8 cellular contexts compared by ENCODE assay signal in the genomic region with DNA sequence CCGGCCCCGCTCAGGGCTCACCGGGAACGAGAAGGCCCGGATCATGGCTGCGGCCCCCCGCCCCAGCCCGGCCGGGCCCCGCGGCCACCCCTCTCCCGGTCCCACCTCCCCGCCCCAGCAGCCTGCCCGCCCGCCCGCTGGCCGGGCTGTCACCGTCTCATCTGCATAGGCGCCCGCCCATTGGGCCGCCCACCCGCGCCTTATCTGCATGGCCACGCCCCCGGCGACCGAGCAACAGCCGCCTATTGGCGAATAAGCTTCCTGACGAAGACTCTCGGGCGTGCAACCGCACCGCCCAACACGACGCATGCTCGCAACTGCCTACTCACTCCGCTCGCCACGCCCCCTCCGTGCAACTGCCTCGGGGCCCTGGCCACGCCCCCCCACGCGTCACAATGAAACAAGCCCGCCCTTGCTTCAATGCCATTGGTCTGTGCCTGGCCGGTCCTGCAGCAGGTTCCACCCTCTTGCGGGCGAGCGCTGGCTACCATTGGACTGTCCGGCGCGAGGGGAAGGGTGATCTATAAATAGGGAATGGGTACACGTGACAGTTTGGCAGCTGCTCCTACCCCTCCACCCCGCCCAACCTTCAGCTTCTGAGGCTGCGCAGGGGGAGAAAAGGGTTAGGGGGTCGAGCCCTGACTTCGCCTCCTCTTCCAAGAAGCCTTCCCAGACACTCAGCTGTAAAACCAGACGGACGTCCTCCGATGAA. TPM values are rescaled to one million over a fixed set of nuclear protein-coding genes. Genes with fewer than 3 reads are reported as not detected.
DNase-seq lines count a peak whose midpoint lies in the region; ATAC-seq, FAIRE-seq and TF ChIP-seq lines count a peak whose summit lies in the region.

A gene with protein sequence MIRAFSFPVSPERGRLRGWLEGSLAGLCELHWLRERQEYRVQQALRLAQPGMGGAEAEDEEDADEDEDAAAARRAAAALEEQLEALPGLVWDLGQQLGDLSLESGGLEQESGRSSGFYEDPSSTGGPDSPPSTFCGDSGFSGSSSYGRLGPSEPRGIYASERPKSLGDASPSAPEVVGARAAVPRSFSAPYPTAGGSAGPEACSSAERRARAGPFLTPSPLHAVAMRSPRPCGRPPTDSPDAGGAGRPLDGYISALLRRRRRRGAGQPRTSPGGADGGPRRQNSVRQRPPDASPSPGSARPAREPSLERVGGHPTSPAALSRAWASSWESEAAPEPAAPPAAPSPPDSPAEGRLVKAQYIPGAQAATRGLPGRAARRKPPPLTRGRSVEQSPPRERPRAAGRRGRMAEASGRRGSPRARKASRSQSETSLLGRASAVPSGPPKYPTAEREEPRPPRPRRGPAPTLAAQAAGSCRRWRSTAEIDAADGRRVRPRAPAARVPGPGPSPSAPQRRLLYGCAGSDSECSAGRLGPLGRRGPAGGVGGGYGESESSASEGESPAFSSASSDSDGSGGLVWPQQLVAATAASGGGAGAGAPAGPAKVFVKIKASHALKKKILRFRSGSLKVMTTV (minus strand): TSS at position 163 of the 712 bp plus-strand sequence. CDS start 118 bp downstream, at position 45.

- no peaks in the 10 kb centered on the region for H3K36me3 Mint-ChIP-seq in T-helper 2 cell treated with Interferon-gamma antibody and Interleukin-4, amounts not matched to agents 5 μg/mL and 100 μg/mL, for 36 hours (ENCODE audit: low read depth)
- H3K36me3 Mint-ChIP-seq in astrocyte (ENCODE audit: low read depth, unreplicated experiment) = peaks cover 3% of the 10 kb centered on the region
- H3K36me3 Mint-ChIP-seq in progenitor cell of endocrine pancreas (ENCODE audit: insufficient read depth) = no peaks in the 10 kb centered on the region

- H2AFZ ChIP-seq in astrocyte (ENCODE audit: low read depth, low read length) = peak within 1 kb of the TSS; percentile 79

- H3K27ac ChIP-seq in astrocyte (ENCODE audit: low read depth, low read length) (peak within 1 kb of the TSS; percentile 58), right atrium auricular region (peak within 1 kb of the TSS; percentile 88 to 90), upper lobe of right lung (peak within 1 kb of the TSS; percentile 56)

- H3K9ac ChIP-seq in astrocyte (ENCODE audit: low read length) = peak within 1 kb of the TSS; percentile 71

- intact Hi-C loops in upper lobe of right lung (cut with DNase I) = loop anchor here (5.0 kb wide), 1 partner anchor 49 kb away; no protein-coding TSS in a partner anchor

- peak within 1 kb of the TSS; percentile 75 for H3K4me3 Mint-ChIP-seq in T-helper 2 cell treated with Interferon-gamma antibody and Interleukin-4, amounts not matched to agents 5 μg/mL and 100 μg/mL, for 36 hours
- peak within 1 kb of the TSS; percentile 95 for H3K4me3 Mint-ChIP-seq in astrocyte (ENCODE audit: unreplicated experiment)
- peak within 1 kb of the TSS; percentile 68 for H3K4me3 Mint-ChIP-seq in progenitor cell of endocrine pancreas (ENCODE audit: low read depth)

- H3K4me2 ChIP-seq in astrocyte (ENCODE audit: low read length) = peak within 1 kb of the TSS; percentile 94

- H3K36me3 ChIP-seq in astrocyte (ENCODE audit: insufficient read depth, low read length) (no peaks in the 10 kb centered on the region), right atrium auricular region (no peaks in the 10 kb centered on the region), upper lobe of right lung (no peaks in the 10 kb centered on the region)

- H3K4me3 ChIP-seq in astrocyte (ENCODE audit: insufficient read depth, low read depth, low read length) (peak within 1 kb of the TSS; percentile 65), right atrium auricular region (peak within 1 kb of the TSS; percentile 67 to 84), upper lobe of right lung (peak within 1 kb of the TSS; percentile 57)

- peaks cover 30% of the 10 kb centered on the region for H3K27me3 Mint-ChIP-seq in T-helper 2 cell treated with Interferon-gamma antibody and Interleukin-4, amounts not matched to agents 5 μg/mL and 100 μg/mL, for 36 hours (ENCODE audit: low read depth)
- H3K27me3 Mint-ChIP-seq in astrocyte (ENCODE audit: low read depth, unreplicated experiment) = peaks cover 5% of the 10 kb centered on the region
- H3K27me3 Mint-ChIP-seq in progenitor cell of endocrine pancreas = peaks cover 35% of the 10 kb centered on the region

- no peaks in the 10 kb centered on the region for H3K27me3 ChIP-seq in astrocyte (ENCODE audit: insufficient read depth, low read length)
- no peaks in the 10 kb centered on the region for H3K27me3 ChIP-seq in right atrium auricular region
- H3K27me3 ChIP-seq in upper lobe of right lung = peaks cover 30% of the 10 kb centered on the region

- peak within 1 kb of the TSS; percentile 89 for H3K27ac Mint-ChIP-seq in T-helper 2 cell treated with Interferon-gamma antibody and Interleukin-4, amounts not matched to agents 5 μg/mL and 100 μg/mL, for 36 hours
- H3K27ac Mint-ChIP-seq in astrocyte (ENCODE audit: unreplicated experiment) = peak within 1 kb of the TSS; percentile 81
- peak within 1 kb of the TSS; percentile 93 for H3K27ac Mint-ChIP-seq in progenitor cell of endocrine pancreas

- peaks cover 27% of the 10 kb centered on the region for H3K4me1 ChIP-seq in astrocyte (ENCODE audit: insufficient read depth, low read length)
- H3K4me1 ChIP-seq in right atrium auricular region = peaks cover 0 to 33% of the 10 kb centered on the region in 2 donors
- peaks cover 21% of the 10 kb centered on the region for H3K4me1 ChIP-seq in upper lobe of right lung

- peaks cover 17% of the 10 kb centered on the region for H3K4me1 Mint-ChIP-seq in T-helper 2 cell treated with Interferon-gamma antibody and Interleukin-4, amounts not matched to agents 5 μg/mL and 100 μg/mL, for 36 hours (ENCODE audit: low read depth)
- peaks cover 16% of the 10 kb centered on the region for H3K4me1 Mint-ChIP-seq in astrocyte (ENCODE audit: low read depth, unreplicated experiment)
- H3K4me1 Mint-ChIP-seq in progenitor cell of endocrine pancreas (ENCODE audit: low read depth) = peaks cover 5% of the 10 kb centered on the region

- H3K9me3 ChIP-seq in astrocyte (ENCODE audit: insufficient read depth, low read depth, low read length) = no peaks in the 10 kb centered on the region
- no peaks in the 10 kb centered on the region for H3K9me3 ChIP-seq in right atrium auricular region
- H3K9me3 ChIP-seq in upper lobe of right lung = no peaks in the 10 kb centered on the region

- no peaks in the 10 kb centered on the region for H3K9me3 Mint-ChIP-seq in T-helper 2 cell treated with Interferon-gamma antibody and Interleukin-4, amounts not matched to agents 5 μg/mL and 100 μg/mL, for 36 hours
- no peaks in the 10 kb centered on the region for H3K9me3 Mint-ChIP-seq in astrocyte (ENCODE audit: unreplicated experiment)
- H3K9me3 Mint-ChIP-seq in progenitor cell of endocrine pancreas (ENCODE audit: low read depth) = no peaks in the 10 kb centered on the region

- ATAC-seq in GM18498 (IDR thresholded peaks at IDR 0.05; ENCODE audit: unreplicated experiment) (peak; percentile 93), HG02970 (IDR thresholded peaks at IDR 0.05; ENCODE audit: low FRiP score, unreplicated experiment) (peak; percentile 93), upper lobe of right lung (peak; percentile 97)

- TF ChIP-seq CTCF in astrocyte (IDR thresholded peaks at IDR 0.05; ENCODE audit: insufficient read depth, low read depth, low read length) (no peak), right atrium auricular region (IDR thresholded peaks at IDR 0.05) (no peak), progenitor cell of endocrine pancreas (IDR thresholded peaks at IDR 0.05; ENCODE audit: unreplicated experiment) (no peak), upper lobe of right lung (IDR thresholded peaks at IDR 0.05) (no peak)

- peak; percentile 98 for DNase-seq in NCI-H187 treated with DMSO at 0.1 percent for 48 hours (lab: John Stamatoyannopoulos, UW)
- peak; percentile 100 for DNase-seq in T-helper 2 cell treated with Interferon-gamma antibody and Interleukin-4, amounts not matched to agents 5 μg/mL and 100 μg/mL, for 36 hours (ENCODE audit: low spot score)
- peak; percentile 98 for DNase-seq in astrocyte (ENCODE audit: low read depth)
- DNase-seq in right atrium auricular region (ENCODE audit: low spot score) = peak; percentile 100
- DNase-seq in progenitor cell of endocrine pancreas (ENCODE audit: low spot score, unreplicated experiment) = peak; percentile 100
- peak; percentile 100 for DNase-seq in upper lobe of right lung

- no peaks in the 10 kb centered on the region for H3K79me2 ChIP-seq in astrocyte (ENCODE audit: insufficient read depth, low read length)

- peaks cover 6% of the 10 kb centered on the region for H4K20me1 ChIP-seq in astrocyte (ENCODE audit: insufficient read depth, low read length)

- peak; percentile 13 for FAIRE-seq in astrocyte (lab: Jason Lieb, UNC)

RNA-seq across cellular contexts. Expression of the gene that starts here (rescaled TPM):
- total RNA-seq in astrocyte (19.8 and 27.7 TPM in 2 replicates), right atrium auricular region (10 to 100 TPM; 23.5 to 25.9 TPM), progenitor cell of endocrine pancreas (2.6 and 3.1 TPM in 2 replicates), upper lobe of right lung (10.0 TPM)

Comparison
In these comparisons a context has a peak if more than half of its experiments do, and no peak if none do; other contexts are left out.
1. Peak in every context shown above with its lines: DNase-seq, ATAC-seq, H3K4me3 ChIP-seq and H3K27ac ChIP-seq.